In the genomic region with DNA sequence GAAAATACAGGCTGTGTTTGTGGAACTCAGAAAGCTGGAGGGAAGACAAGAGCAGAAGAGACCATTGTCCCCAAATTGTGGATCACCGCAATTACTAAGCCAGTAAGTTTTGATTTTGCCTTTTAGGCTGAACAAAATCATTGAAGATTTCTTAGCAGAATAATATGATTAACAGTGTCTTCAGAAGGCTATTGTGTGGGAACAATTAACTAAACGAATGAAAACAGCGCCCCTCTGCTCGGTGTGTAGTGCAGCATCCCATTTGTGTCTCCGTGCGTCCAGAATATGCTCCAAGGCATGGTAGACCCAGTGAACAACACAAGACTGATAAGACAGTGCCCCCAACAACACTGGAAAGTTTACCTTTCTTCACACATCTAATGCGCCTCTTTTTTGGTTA, we compare ENCODE assay signal across 21 cellular contexts.
DNase-seq lines count a peak whose midpoint lies in the region; ATAC-seq lines count a peak whose summit lies in the region.
"Had no signal": no experiment of that assay in that cellular context is flagged by ENCODE, and none has a peak within 500 bp of the region (broad histone marks: within the 10 kb centered on the region; RNA-seq: fewer than 3 reads in every experiment).

No MANE protein-coding gene starts in this region.

- intact Hi-C loops in activated T-helper 2 cell treated with anti-CD3 and anti-CD28 coated beads, Interferon-gamma antibody, Interleukin-2, Interleukin-4, amounts not matched to agents 10 μg/mL and 5 μg/mL and 100 μg/mL, durations not matched to agents 14 hours and 24 hours and 36 hours (cut with micrococcal nuclease), result no loop called here

- no peak for ATAC-seq in HG03108 (IDR thresholded peaks at IDR 0.05; ENCODE audit: unreplicated experiment)
- ATAC-seq: body of pancreas, left colon, natural killer cell had no signal

- POLR2A ChIA-PET in CD8-positive, alpha-beta memory T cell (lab: Charles Lee), result no interaction called here

- CTCF ChIA-PET in CD8-positive, alpha-beta memory T cell (lab: Charles Lee), result interaction anchor here (0.5 kb wide), 1 partner anchor 212 kb away, joined by 3 read pairs; no protein-coding TSS in a partner anchor

- H3K36me3 Mint-ChIP-seq in T-helper 1 cell treated with Interleukin-12 subunit alpha and Interleukin-12 subunit beta and Interleukin-4 antibody, amounts not matched to agents 30 μg/mL and 1 μg/mL, for 36 hours (ENCODE audit: low read depth), result peaks cover 48% of the 10 kb centered on the region
- H3K36me3 Mint-ChIP-seq in CD8-positive, alpha-beta memory T cell, result peaks cover 0 to 51% (median 18%) of the 10 kb centered on the region in 3 donors
- peaks cover 82% of the 10 kb centered on the region for H3K36me3 Mint-ChIP-seq in activated T-helper 2 cell treated with anti-CD3 and anti-CD28 coated beads, Interferon-gamma antibody, Interleukin-2, Interleukin-4, amounts not matched to agents 10 μg/mL and 5 μg/mL and 100 μg/mL, durations not matched to agents 14 hours and 24 hours and 36 hours (ENCODE audit: low read depth)
- H3K36me3 Mint-ChIP-seq: natural killer cell had no signal

- H3K4me3 Mint-ChIP-seq in T-helper 1 cell treated with Interleukin-12 subunit alpha and Interleukin-12 subunit beta and Interleukin-4 antibody, amounts not matched to agents 30 μg/mL and 1 μg/mL, for 36 hours, result no peak overlapping the region
- H3K4me3 Mint-ChIP-seq in CD8-positive, alpha-beta memory T cell, result no peak overlapping the region
- no peak overlapping the region for H3K4me3 Mint-ChIP-seq in activated T-helper 2 cell treated with anti-CD3 and anti-CD28 coated beads, Interferon-gamma antibody, Interleukin-2, Interleukin-4, amounts not matched to agents 10 μg/mL and 5 μg/mL and 100 μg/mL, durations not matched to agents 14 hours and 24 hours and 36 hours (ENCODE audit: low read depth)
- H3K4me3 Mint-ChIP-seq: natural killer cell had no signal

- H3K4me1 Mint-ChIP-seq in T-helper 1 cell treated with Interleukin-12 subunit alpha and Interleukin-12 subunit beta and Interleukin-4 antibody, amounts not matched to agents 30 μg/mL and 1 μg/mL, for 36 hours (ENCODE audit: low read depth), result peaks cover 59% of the 10 kb centered on the region
- peaks cover 43 to 64% (median 47%) of the 10 kb centered on the region in 3 donors for H3K4me1 Mint-ChIP-seq in CD8-positive, alpha-beta memory T cell
- H3K4me1 Mint-ChIP-seq in activated T-helper 2 cell treated with anti-CD3 and anti-CD28 coated beads, Interferon-gamma antibody, Interleukin-2, Interleukin-4, amounts not matched to agents 10 μg/mL and 5 μg/mL and 100 μg/mL, durations not matched to agents 14 hours and 24 hours and 36 hours (ENCODE audit: low read depth), result peaks cover 71% of the 10 kb centered on the region

- no peaks in the 10 kb centered on the region for H3K9me3 ChIP-seq in CD8-positive, alpha-beta memory T cell (ENCODE audit: low read length)
- H3K9me3 ChIP-seq: body of pancreas had no signal

- H3K4me3 ChIP-seq in CD8-positive, alpha-beta memory T cell (ENCODE audit: low read length), result no peak overlapping the region
- H3K4me3 ChIP-seq in H7 (ENCODE audit: insufficient read depth, low read depth, low read length), result no peak overlapping the region
- H3K4me3 ChIP-seq: body of pancreas, SJSA1 had no signal

- peak overlapping the region; percentile 64 for H3K27ac Mint-ChIP-seq in T-helper 1 cell treated with Interleukin-12 subunit alpha and Interleukin-12 subunit beta and Interleukin-4 antibody, amounts not matched to agents 30 μg/mL and 1 μg/mL, for 36 hours
- H3K27ac Mint-ChIP-seq in CD8-positive, alpha-beta memory T cell, result peak overlapping the region in 5 of 8 donors; percentile 2 to 52 (median 43)
- peak overlapping the region; percentile 75 for H3K27ac Mint-ChIP-seq in activated T-helper 2 cell treated with anti-CD3 and anti-CD28 coated beads, Interferon-gamma antibody, Interleukin-2, Interleukin-4, amounts not matched to agents 10 μg/mL and 5 μg/mL and 100 μg/mL, durations not matched to agents 14 hours and 24 hours and 36 hours
- H3K27ac Mint-ChIP-seq: natural killer cell had no signal

- no peak overlapping the region for H3K27ac ChIP-seq in CD8-positive, alpha-beta memory T cell (ENCODE audit: low read depth, low read length)
- H3K27ac ChIP-seq: 22Rv1, body of pancreas, SJSA1 had no signal

- H3K9me3 Mint-ChIP-seq in T-helper 1 cell treated with Interleukin-12 subunit alpha and Interleukin-12 subunit beta and Interleukin-4 antibody, amounts not matched to agents 30 μg/mL and 1 μg/mL, for 36 hours, result no peaks in the 10 kb centered on the region
- H3K9me3 Mint-ChIP-seq in CD8-positive, alpha-beta memory T cell, result no peaks in the 10 kb centered on the region
- H3K9me3 Mint-ChIP-seq in activated T-helper 2 cell treated with anti-CD3 and anti-CD28 coated beads, Interferon-gamma antibody, Interleukin-2, Interleukin-4, amounts not matched to agents 10 μg/mL and 5 μg/mL and 100 μg/mL, durations not matched to agents 14 hours and 24 hours and 36 hours, result no peaks in the 10 kb centered on the region
- H3K9me3 Mint-ChIP-seq: natural killer cell had no signal

- peaks cover 50% of the 10 kb centered on the region for H3K4me1 ChIP-seq in CD8-positive, alpha-beta memory T cell (ENCODE audit: insufficient read depth, low read length)
- H3K4me1 ChIP-seq: SJSA1 had no signal

- H3K36me3 ChIP-seq in CD8-positive, alpha-beta memory T cell (ENCODE audit: insufficient read depth, low read length), result no peaks in the 10 kb centered on the region
- no peaks in the 10 kb centered on the region for H3K36me3 ChIP-seq in H7 (replicated peaks; ENCODE audit: control insufficient read depth, insufficient read depth, low read length)

- DNase-seq in T-helper 1 cell (no peak), medulla oblongata (ENCODE audit: extremely low spot score) (peak; percentile 68), H7 (no peak), A172 (ENCODE audit: low spot score) (no peak)
- no peak for DNase-seq in CD8-positive, alpha-beta memory T cell
- no peak for DNase-seq in activated T-helper 2 cell treated with anti-CD3 and anti-CD28 coated beads, Interferon-gamma antibody, Interleukin-2, Interleukin-4, amounts not matched to agents 10 μg/mL and 5 μg/mL and 100 μg/mL, durations not matched to agents 14 hours and 24 hours and 36 hours (ENCODE audit: low spot score)
- DNase-seq: body of pancreas; effector CD4-positive, alpha-beta T cell; foreskin fibroblast; GDM1; Karpas-422; left colon; natural killer cell; NCI-H526; retina; small intestine; stimulated activated CD4-positive, alpha-beta T cell treated with anti-CD3 and anti-CD28 coated beads, Interleukin-1b, Interleukin-23, amount 100 ng/mL, for 48 hours had no signal

- H3K27me3 ChIP-seq in CD8-positive, alpha-beta memory T cell (ENCODE audit: insufficient read depth, low read length, poor library complexity, severe bottlenecking), result no peaks in the 10 kb centered on the region
- no peaks in the 10 kb centered on the region for H3K27me3 ChIP-seq in H7 (ENCODE audit: control insufficient read depth, insufficient read depth, low read length)
- H3K27me3 ChIP-seq: body of pancreas, SJSA1 had no signal

- H3K27me3 Mint-ChIP-seq in T-helper 1 cell treated with Interleukin-12 subunit alpha and Interleukin-12 subunit beta and Interleukin-4 antibody, amounts not matched to agents 30 μg/mL and 1 μg/mL, for 36 hours (ENCODE audit: low read depth), result no peaks in the 10 kb centered on the region
- H3K27me3 Mint-ChIP-seq in CD8-positive, alpha-beta memory T cell, result no peaks in the 10 kb centered on the region
- H3K27me3 Mint-ChIP-seq in activated T-helper 2 cell treated with anti-CD3 and anti-CD28 coated beads, Interferon-gamma antibody, Interleukin-2, Interleukin-4, amounts not matched to agents 10 μg/mL and 5 μg/mL and 100 μg/mL, durations not matched to agents 14 hours and 24 hours and 36 hours (ENCODE audit: low read depth), result no peaks in the 10 kb centered on the region
